Comparison of ENCODE assay signal across 1 cellular context in genomic region chr4:2469192-2469984, GRCh38.
TF ChIP-seq lines count a peak whose summit lies in the region.

No MANE protein-coding gene starts in this region.

TF ChIP-seq in HepG2, 621 proteins besides CTCF, POLR2A, EP300 and RAD21 (continued from another document and continues in another):
- TF ChIP-seq ZXDC (CRISPR knock-in tag; IDR thresholded peaks at IDR 0.05) (no peak), ETV5 (CRISPR knock-in tag; IDR thresholded peaks at IDR 0.05; ENCODE audit: borderline replicate concordance) (peak; percentile 53; the same call in 1 of the 2 replicates), ZNF530 (CRISPR knock-in tag; IDR thresholded peaks at IDR 0.05; ENCODE audit: low read depth) (no peak), ZNF124 (CRISPR knock-in tag; IDR thresholded peaks at IDR 0.05) (0 out of 2 replicates have a peak, but pooled peaks have one; percentile 36), ZBTB44 (CRISPR knock-in tag; IDR thresholded peaks at IDR 0.05) (no peak), ZNF660 (CRISPR knock-in tag; IDR thresholded peaks at IDR 0.05; ENCODE audit: borderline replicate concordance, low read depth) (no peak), CENPT (CRISPR knock-in tag; IDR thresholded peaks at IDR 0.05; ENCODE audit: low read depth) (no peak), HHEX (CRISPR knock-in tag; IDR thresholded peaks at IDR 0.05) (no peak), SETDB1 (CRISPR knock-in tag; IDR thresholded peaks at IDR 0.05; ENCODE audit: borderline replicate concordance) (no peak), ARID3A (IDR thresholded peaks at IDR 0.05; ENCODE audit: low read depth, low read length) (no peak), ESRRA (CRISPR knock-in tag; IDR thresholded peaks at IDR 0.05; ENCODE audit: low read depth) (peak; percentile 61; the same call in 1 of the 2 replicates), KDM2A (CRISPR knock-in tag; IDR thresholded peaks at IDR 0.05; ENCODE audit: borderline replicate concordance, low read depth) (peak; percentile 9), USF2 (IDR thresholded peaks at IDR 0.05; ENCODE audit: low read depth, low read length) (no peak), USF2 (CRISPR knock-in tag; IDR thresholded peaks at IDR 0.05; ENCODE audit: borderline replicate concordance) (no peak), HMGA1 (CRISPR knock-in tag; conservative IDR thresholded peaks at IDR 0.05) (no peak), THAP9 (CRISPR knock-in tag; IDR thresholded peaks at IDR 0.05; ENCODE audit: borderline replicate concordance) (0 out of 2 replicates have a peak, but pooled peaks have one; percentile 11), ZNF687 (CRISPR knock-in tag; IDR thresholded peaks at IDR 0.05) (peak; percentile 84), ZGPAT (CRISPR knock-in tag; IDR thresholded peaks at IDR 0.05) (peak; percentile 47; the same call in 1 of the 2 replicates), MLLT10 (CRISPR knock-in tag; IDR thresholded peaks at IDR 0.05) (no peak), ZBTB3 (CRISPR knock-in tag; IDR thresholded peaks at IDR 0.05; ENCODE audit: borderline replicate concordance, low read depth) (no peak), HNRNPLL (IDR thresholded peaks at IDR 0.05; ENCODE audit: low read depth, low read length, poor library complexity, severe bottlenecking) (peak; percentile 14), NFE2L2 (IDR thresholded peaks at IDR 0.05; ENCODE audit: low read length) (no peak), ELF3 (CRISPR knock-in tag; IDR thresholded peaks at IDR 0.05) (no peak), ZNF570 (CRISPR knock-in tag; IDR thresholded peaks at IDR 0.05; ENCODE audit: borderline replicate concordance) (0 out of 2 replicates have a peak, but pooled peaks have one; percentile 53), MATR3 (CRISPR knock-in tag; IDR thresholded peaks at IDR 0.05) (no peak), DNMT3B (CRISPR knock-in tag; conservative IDR thresholded peaks at IDR 0.05) (no peak), TGIF2 (CRISPR knock-in tag; IDR thresholded peaks at IDR 0.05) (0 out of 2 replicates have a peak, but pooled peaks have one; percentile 39), HBP1 (CRISPR knock-in tag; IDR thresholded peaks at IDR 0.05; ENCODE audit: low read depth) (0 out of 2 replicates have a peak, but pooled peaks have one; percentile 7), GTF2F1 (IDR thresholded peaks at IDR 0.05; ENCODE audit: low read length) (no peak), NFAT5 (CRISPR knock-in tag; IDR thresholded peaks at IDR 0.05) (no peak), RORA (CRISPR knock-in tag; IDR thresholded peaks at IDR 0.05) (no peak)
